25 cellular contexts compared by ENCODE assay signal in the genomic region with DNA sequence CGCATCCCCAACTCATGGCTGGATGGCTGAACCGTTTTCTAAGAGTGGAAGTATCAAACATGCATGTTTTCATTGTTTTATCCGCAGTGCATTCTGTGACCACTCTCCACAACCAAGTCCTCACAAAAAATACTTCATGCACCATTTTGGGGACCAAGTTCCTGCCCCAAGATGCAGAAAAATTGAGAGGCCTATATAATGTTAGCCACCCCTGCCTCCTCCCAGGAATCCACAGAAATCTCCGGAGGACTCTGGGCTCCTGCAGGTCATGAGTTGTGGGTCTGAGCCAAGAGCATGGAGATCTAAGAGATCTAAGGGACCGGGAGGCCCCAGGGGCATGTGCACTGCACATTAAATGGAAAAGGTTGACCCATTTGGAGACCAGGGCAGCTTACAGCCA.
"Had no signal": no experiment of that assay in that cellular context is flagged by ENCODE, and none has a peak within 500 bp of the region (broad histone marks: within the 10 kb centered on the region; RNA-seq: fewer than 3 reads in every experiment).

No MANE protein-coding gene starts in this region.

- H3K4me3 ChIP-seq: MG63, Peyer's patch had no signal

- ATAC-seq: activated CD8-positive, alpha-beta T cell treated with anti-CD3 and anti-CD28 coated beads, Interleukin-2, amount 10 ng/mL, durations not matched to agents 7 days and 5 days; activated naive CD8-positive, alpha-beta T cell treated with anti-CD3 and anti-CD28 coated beads, Interleukin-2, amount 50 U/mL, for 24 hours had no signal

- H3K27me3 ChIP-seq: brain microvascular endothelial cell, MG63, Peyer's patch had no signal

- DNase-seq: activated CD4-positive, alpha-beta T cell treated with anti-CD3 and anti-CD28 coated beads, Interleukin-2, amount 10 ng/mL, durations not matched to agents 7 days and 5 days; activated CD4-positive, alpha-beta T cell treated with anti-CD3 and anti-CD28 coated beads, Interleukin-2, amount 50 U/mL, for 48 hours; activated CD8-positive, alpha-beta memory T cell treated with anti-CD3 and anti-CD28 coated beads, Interleukin-2, amount 50 U/mL, for 4 hours; activated CD8-positive, alpha-beta T cell treated with anti-CD3 and anti-CD28 coated beads, Interleukin-2, amount 10 ng/mL, durations not matched to agents 7 days and 5 days; activated effector memory CD4-positive, alpha-beta T cell treated with Interleukin-2 at 50 U/mL for 16 hours; activated naive CD4-positive, alpha-beta T cell treated with anti-CD3 and anti-CD28 coated beads, Interleukin-2, amount 10 ng/mL, durations not matched to agents 7 days and 5 days; activated naive CD8-positive, alpha-beta T cell treated with anti-CD3 and anti-CD28 coated beads, Interleukin-2, amount 50 U/mL, for 24 hours; activated T-cell treated with anti-CD3 and anti-CD28 coated beads, Interleukin-2, amount 50 U/mL, for 48 hours; anterior cingulate cortex; brain microvascular endothelial cell; Kasumi-1; KG1; MG63; NCI-H1048; NCI-H1105 treated with DMSO at 0.1 percent for 48 hours; NCI-H1436; NCI-H1694; NCI-H1930; NCI-H2081 treated with DMSO at 0.1 percent for 48 hours; NCI-H226; NCI-H446 treated with DMSO at 0.1 percent for 48 hours; NCI-H524; Peyer's patch; RPMI8226; T1000 had no signal

- H3K36me3 ChIP-seq: brain microvascular endothelial cell, MG63, Peyer's patch had no signal

- H3K27ac ChIP-seq: brain microvascular endothelial cell, Peyer's patch had no signal

- H3K4me1 ChIP-seq: Peyer's patch had no signal

- H3K9me3 ChIP-seq: MG63, Peyer's patch had no signal
